In genomic region chr10:70404906-70405824, GRCh38 we compare ENCODE assay signal across 1 cellular context.
A peak's percentile ranks its signal among the peaks of the same experiment; 100 is the strongest.
TF ChIP-seq lines count a peak whose summit lies in the region.

No MANE protein-coding gene starts in this region.

TF ChIP-seq in K562, 482 proteins besides CTCF, POLR2A, EP300 and RAD21 (continued from another document and continues in another):
- TF ChIP-seq ZNF512 (tag; IDR thresholded peaks at IDR 0.05) (no peak), CCAR2 (IDR thresholded peaks at IDR 0.05; ENCODE audit: low read depth, low read length) (no peak), SMC3 (conservative IDR thresholded peaks at IDR 0.05; ENCODE audit: insufficient read depth, low read depth, low read length) (0 out of 2 replicates have a peak, but pooled peaks have one; percentile 6), CBX2 (IDR thresholded peaks at IDR 0.05; ENCODE audit: insufficient read depth, low read length, poor library complexity, severe bottlenecking) (no peak), ZNF184 (CRISPR knock-in tag; IDR thresholded peaks at IDR 0.05) (no peak), MYBL2 (IDR thresholded peaks at IDR 0.05; ENCODE audit: low read depth) (no peak), MYBL2 (CRISPR knock-in tag; IDR thresholded peaks at IDR 0.05; ENCODE audit: borderline replicate concordance) (no peak), MCM3 (IDR thresholded peaks at IDR 0.05) (no peak), PRPF4 (IDR thresholded peaks at IDR 0.05; ENCODE audit: insufficient read depth, low read depth, low read length, poor library complexity, severe bottlenecking) (no peak), CGGBP1 (CRISPR knock-in tag; IDR thresholded peaks at IDR 0.05) (no peak), SETDB1 (IDR thresholded peaks at IDR 0.05; ENCODE audit: low read length) (no peak), POLR2AphosphoS5 (IDR thresholded peaks at IDR 0.05; ENCODE audit: control insufficient read depth, insufficient read depth, low read depth, low read length) (no peak), PHTF2 (CRISPR knock-in tag; IDR thresholded peaks at IDR 0.05) (no peak), CHD7 (IDR thresholded peaks at IDR 0.05; ENCODE audit: low read depth, low read length) (no peak), RBM14 (IDR thresholded peaks at IDR 0.05; ENCODE audit: borderline replicate concordance, insufficient read depth, low read depth, low read length) (no peak), PTRF (tag; IDR thresholded peaks at IDR 0.05) (no peak), TAF9B (IDR thresholded peaks at IDR 0.05; ENCODE audit: partially characterized antibody) (no peak), CHD1 (IDR thresholded peaks at IDR 0.05; ENCODE audit: low read length) (peak; percentile 58), TBP (optimal IDR thresholded peaks at IDR 0.05; ENCODE audit: low read depth, low read length) (peak; percentile 22), BDP1 (IDR thresholded peaks at IDR 0.05; ENCODE audit: insufficient read depth, insufficient read length) (no peak), XRCC3 (IDR thresholded peaks at IDR 0.05) (no peak), FOXM1 (IDR thresholded peaks at IDR 0.05; ENCODE audit: low read depth) (no peak), FOXM1 (CRISPR knock-in tag; IDR thresholded peaks at IDR 0.05; ENCODE audit: low read depth) (no peak), RERE (CRISPR knock-in tag; IDR thresholded peaks at IDR 0.05; ENCODE audit: borderline replicate concordance) (no peak), ATF1 (CRISPR knock-in tag; IDR thresholded peaks at IDR 0.05) (no peak), ATF1 (tag; IDR thresholded peaks at IDR 0.05) (peak; percentile 23; the same call in 1 of the 2 replicates), CREB3L1 (IDR thresholded peaks at IDR 0.05; ENCODE audit: borderline replicate concordance, low read depth) (no peak), STAG1 (CRISPR knock-in tag; IDR thresholded peaks at IDR 0.05; ENCODE audit: borderline replicate concordance) (no peak), HLTF (IDR thresholded peaks at IDR 0.05) (no peak), MEF2D (tag; conservative IDR thresholded peaks at IDR 0.05; ENCODE audit: low read depth) (no peak), ZNF561 (CRISPR knock-in tag; conservative IDR thresholded peaks at IDR 0.05) (no peak)
